Comparison of ENCODE assay signal across 9 cellular contexts in genomic region chr2:191302459-191303155, GRCh38. TPM values are rescaled to one million over a fixed set of nuclear protein-coding genes. Genes with fewer than 3 reads are reported as not detected.
A peak's percentile ranks its signal among the peaks of the same experiment; 100 is the strongest.
DNase-seq lines count a peak whose midpoint lies in the region; ATAC-seq and TF ChIP-seq lines count a peak whose summit lies in the region.
"Had no signal": no experiment of that assay in that cellular context is flagged by ENCODE, and none has a peak within 500 bp of the region (broad histone marks: within the 10 kb centered on the region; RNA-seq: fewer than 3 reads in every experiment).

No MANE protein-coding gene starts in this region.

- H3K4me1 ChIP-seq in CD4-positive, CD25-positive, alpha-beta regulatory T cell (ENCODE audit: control insufficient read depth, insufficient read depth, low read length, poor library complexity, severe bottlenecking), result no peaks in the 10 kb centered on the region
- peaks cover 3 to 24% of the 10 kb centered on the region in 2 donors for H3K4me1 ChIP-seq in ascending aorta

- H3K27ac ChIP-seq in CD4-positive, CD25-positive, alpha-beta regulatory T cell (ENCODE audit: insufficient read depth, low read length, poor library complexity, severe bottlenecking), result no peak overlapping the region
- no peak overlapping the region for H3K27ac ChIP-seq in ascending aorta

- no peak for TF ChIP-seq CTCF in ascending aorta (IDR thresholded peaks at IDR 0.05)

- H3K9me3 Mint-ChIP-seq in CD4-positive, CD25-positive, alpha-beta regulatory T cell, result peaks cover 0 to 1% (median 0%) of the 10 kb centered on the region in 7 donors
- H3K9me3 Mint-ChIP-seq: dendritic cell treated with granulocyte-macrophage colony-stimulating factor and Interleukin-4, amounts not matched to agents 40 ng/mL and 50 ng/mL, for 4 days had no signal

- peaks cover 6% of the 10 kb centered on the region for H3K27me3 Mint-ChIP-seq in CD4-positive, CD25-positive, alpha-beta regulatory T cell
- H3K27me3 Mint-ChIP-seq: dendritic cell treated with granulocyte-macrophage colony-stimulating factor and Interleukin-4, amounts not matched to agents 40 ng/mL and 50 ng/mL, for 4 days had no signal

- ATAC-seq in CD4-positive, CD25-positive, alpha-beta regulatory T cell (ENCODE audit: low read depth in 2 of 2), result no peak
- ATAC-seq in GM18508 (IDR thresholded peaks at IDR 0.05; ENCODE audit: insufficient read depth, unreplicated experiment) (peak; percentile 68), HG03520 (IDR thresholded peaks at IDR 0.05; ENCODE audit: unreplicated experiment) (peak; percentile 65), HG03045 (IDR thresholded peaks at IDR 0.05; ENCODE audit: unreplicated experiment) (no peak)

- no peaks in the 10 kb centered on the region for H3K4me1 Mint-ChIP-seq in CD4-positive, CD25-positive, alpha-beta regulatory T cell

- H3K4me3 Mint-ChIP-seq in CD4-positive, CD25-positive, alpha-beta regulatory T cell, result no peak overlapping the region
- H3K4me3 Mint-ChIP-seq: dendritic cell treated with granulocyte-macrophage colony-stimulating factor and Interleukin-4, amounts not matched to agents 40 ng/mL and 50 ng/mL, for 4 days had no signal

- H3K27me3 ChIP-seq in CD4-positive, CD25-positive, alpha-beta regulatory T cell (ENCODE audit: control insufficient read depth, insufficient read depth, low read length), result peaks cover 4% of the 10 kb centered on the region
- H3K27me3 ChIP-seq in ascending aorta, result no peaks in the 10 kb centered on the region

- H3K9me3 ChIP-seq in CD4-positive, CD25-positive, alpha-beta regulatory T cell (ENCODE audit: control insufficient read depth in 2 of 2, low read length in 2 of 2), result no peaks in the 10 kb centered on the region
- H3K9me3 ChIP-seq in ascending aorta, result no peaks in the 10 kb centered on the region

- peak in 2 of 3 donors; percentile 8 to 49 for DNase-seq in CD4-positive, CD25-positive, alpha-beta regulatory T cell
- peak; percentile 57 for DNase-seq in dermis blood vessel endothelial cell
- no peak for DNase-seq in NCI-H187 treated with DMSO at 0.1 percent for 48 hours (lab: John Stamatoyannopoulos, UW)
- DNase-seq in NCI-H1092 (lab: John Stamatoyannopoulos, UW), result no peak
- no peak for DNase-seq in ascending aorta (ENCODE audit: low spot score in 2 of 2)

- H3K36me3 Mint-ChIP-seq in CD4-positive, CD25-positive, alpha-beta regulatory T cell, result no peaks in the 10 kb centered on the region

- no peak overlapping the region for H3K27ac Mint-ChIP-seq in CD4-positive, CD25-positive, alpha-beta regulatory T cell
- H3K27ac Mint-ChIP-seq: dendritic cell treated with granulocyte-macrophage colony-stimulating factor and Interleukin-4, amounts not matched to agents 40 ng/mL and 50 ng/mL, for 4 days had no signal

- no peak overlapping the region for H3K4me3 ChIP-seq in CD4-positive, CD25-positive, alpha-beta regulatory T cell (ENCODE audit: low read depth, low read length)
- H3K4me3 ChIP-seq in ascending aorta, result no peak overlapping the region

- intact Hi-C loops in ascending aorta (cut with DNase I), result loop anchor here (5.0 kb wide), 1 partner anchor 200 kb away; no protein-coding TSS in a partner anchor

- H3K36me3 ChIP-seq in CD4-positive, CD25-positive, alpha-beta regulatory T cell (ENCODE audit: control insufficient read depth, insufficient read depth, low read length), result no peaks in the 10 kb centered on the region
- no peaks in the 10 kb centered on the region for H3K36me3 ChIP-seq in ascending aorta

RNA-seq across cellular contexts. Expression of gene MYO1B, which starts 57.4 kb away (rescaled TPM):
- total RNA-seq in CD4-positive, CD25-positive, alpha-beta regulatory T cell, result not detected
- not detected for polyA plus RNA-seq in CD4-positive, CD25-positive, alpha-beta regulatory T cell
- total RNA-seq in dermis blood vessel endothelial cell, result 131 and 133 TPM in 2 replicates
- 27.4 TPM for total RNA-seq in ascending aorta

Comparison
In these comparisons a context has a peak if more than half of its experiments do, and no peak if none do; other contexts are left out.
1. ATAC-seq: peak in GM18508 (single experiment) and HG03520 (single experiment); none in CD4-positive, CD25-positive, alpha-beta regulatory T cell (0 of 2) and HG03045 (single experiment).
2. DNase-seq: peak in CD4-positive, CD25-positive, alpha-beta regulatory T cell (2 of 3) and dermis blood vessel endothelial cell (single experiment); none in NCI-H187 treated with DMSO at 0.1 percent for 48 hours (single experiment), NCI-H1092 (single experiment) and ascending aorta (0 of 2).
3. RNA of gene MYO1B, which starts 57.4 kb away (total RNA-seq): 131 to 133 TPM in dermis blood vessel endothelial cell and 27.4 TPM in ascending aorta (single experiment); not detected in CD4-positive, CD25-positive, alpha-beta regulatory T cell (single experiment); every median in the first group is over 10 times any median in the second.